In genomic region chr11:57514538-57515331, GRCh38 we compare ENCODE assay signal across 8 cellular contexts. TPM values are rescaled to one million over a fixed set of nuclear protein-coding genes. Genes with fewer than 3 reads are reported as not detected.
DNase-seq lines count a peak whose midpoint lies in the region; ATAC-seq and TF ChIP-seq lines count a peak whose summit lies in the region.

No MANE protein-coding gene starts in this region.

- POLR2A ChIA-PET in RWPE1 (lab: Yijun Ruan, JAX; ENCODE audit: low non-redundant PET) = no interaction called here
- POLR2A ChIA-PET in activated naive CD8-positive, alpha-beta T cell treated with anti-CD3 and anti-CD28 coated beads, Interleukin-2, amount 10 ng/mL, durations not matched to agents 7 days and 5 days (lab: Charles Lee) = interaction anchor here (0.7 to 5.0 kb wide), 14 partner anchors 12 to 227 kb away, joined by 3 to 36 read pairs (median 4); partner anchors contain the start of genes MED19, SELENOH, SSRP1 and TMX2

- no peaks in the 10 kb centered on the region for H3K27me3 Mint-ChIP-seq in activated naive CD8-positive, alpha-beta T cell treated with anti-CD3 and anti-CD28 coated beads, Interleukin-2, amount 10 ng/mL, durations not matched to agents 7 days and 5 days

- no peaks in the 10 kb centered on the region for H3K9me3 ChIP-seq in right cardiac atrium (ENCODE audit: control insufficient read depth, low read length)

- CTCF ChIA-PET in RWPE1 (lab: Yijun Ruan, JAX) = interaction anchor here (0.6 to 4.5 kb wide), 5 partner anchors 12 to 1053 kb away, joined by 3 to 28 read pairs (median 15); no protein-coding TSS in a partner anchor

- peaks cover 2% of the 10 kb centered on the region for H3K36me3 Mint-ChIP-seq in activated naive CD8-positive, alpha-beta T cell treated with anti-CD3 and anti-CD28 coated beads, Interleukin-2, amount 10 ng/mL, durations not matched to agents 7 days and 5 days

- peak overlapping the region; percentile 63 for H3K27ac ChIP-seq in RWPE1
- peak overlapping the region; percentile 22 for H3K27ac ChIP-seq in right cardiac atrium (ENCODE audit: low read length)

- H3K4me3 Mint-ChIP-seq in activated naive CD8-positive, alpha-beta T cell treated with anti-CD3 and anti-CD28 coated beads, Interleukin-2, amount 10 ng/mL, durations not matched to agents 7 days and 5 days = peak overlapping the region; percentile 99

- peak overlapping the region; percentile 98 for H3K27ac Mint-ChIP-seq in activated naive CD8-positive, alpha-beta T cell treated with anti-CD3 and anti-CD28 coated beads, Interleukin-2, amount 10 ng/mL, durations not matched to agents 7 days and 5 days

- peak; percentile 57 for DNase-seq in AG08395 (ENCODE audit: low spot score)
- peak; percentile 21 for DNase-seq in RWPE1 (ENCODE audit: low spot score)
- peak; percentile 75 for DNase-seq in activated naive CD8-positive, alpha-beta T cell treated with anti-CD3 and anti-CD28 coated beads, Interleukin-2, amount 10 ng/mL, durations not matched to agents 7 days and 5 days
- peak; percentile 61 to 89 (median 88) for DNase-seq in right cardiac atrium
- DNase-seq in skeletal muscle cell (ENCODE audit: low read depth) = no peak
- no peak for DNase-seq in middle frontal gyrus (ENCODE audit: extremely low spot score, low spot score)

- peak; percentile 39 for ATAC-seq in GM19023 (IDR thresholded peaks at IDR 0.05; ENCODE audit: unreplicated experiment)
- ATAC-seq in HG03354 (IDR thresholded peaks at IDR 0.05; ENCODE audit: poor library complexity, severe bottlenecking, unreplicated experiment) = peak; percentile 54
- ATAC-seq in activated naive CD8-positive, alpha-beta T cell treated with anti-CD3 and anti-CD28 coated beads, Interleukin-2, amount 10 ng/mL, durations not matched to agents 7 days and 5 days (ENCODE audit: low read depth) = peak; percentile 71
- peak; percentile 77 to 81 for ATAC-seq in right cardiac atrium

- H3K9me3 Mint-ChIP-seq in activated naive CD8-positive, alpha-beta T cell treated with anti-CD3 and anti-CD28 coated beads, Interleukin-2, amount 10 ng/mL, durations not matched to agents 7 days and 5 days = no peaks in the 10 kb centered on the region

- H3K4me1 ChIP-seq in right cardiac atrium (ENCODE audit: control insufficient read depth, insufficient read depth, low read length) = no peaks in the 10 kb centered on the region

- H3K4me3 ChIP-seq in right cardiac atrium (ENCODE audit: low read length) (peak overlapping the region; percentile 80), skeletal muscle cell (ENCODE audit: low read depth, low read length) (peak overlapping the region; percentile 90)

- under 1% methylated on average over 57 of the region's 57 CpGs for WGBS in right cardiac atrium

- no peaks in the 10 kb centered on the region for H3K27me3 ChIP-seq in right cardiac atrium (ENCODE audit: control insufficient read depth, insufficient read depth)

- intact Hi-C loops in right cardiac atrium (cut with DNase I) = no loop called here

- no peak for TF ChIP-seq CTCF in RWPE1 (conservative IDR thresholded peaks at IDR 0.05; ENCODE audit: low read depth)

- peaks cover 34% of the 10 kb centered on the region for H3K4me1 Mint-ChIP-seq in activated naive CD8-positive, alpha-beta T cell treated with anti-CD3 and anti-CD28 coated beads, Interleukin-2, amount 10 ng/mL, durations not matched to agents 7 days and 5 days

RNA-seq across cellular contexts. Expression of gene SLC43A1, which starts 0.8 kb away (rescaled TPM):
- 10 to 100 TPM; 28.2 to 28.8 TPM for total RNA-seq in activated naive CD8-positive, alpha-beta T cell treated with anti-CD3 and anti-CD28 coated beads, Interleukin-2, amount 10 ng/mL, durations not matched to agents 7 days and 5 days
- total RNA-seq in right cardiac atrium = 1 to 10 TPM; 3.4 to 10.0 (median 8.8) TPM
- 8.4 TPM for polyA plus RNA-seq in right cardiac atrium

RNA-seq across cellular contexts. Expression of gene TIMM10, which starts 15.8 kb away (rescaled TPM):
- total RNA-seq in activated naive CD8-positive, alpha-beta T cell treated with anti-CD3 and anti-CD28 coated beads, Interleukin-2, amount 10 ng/mL, durations not matched to agents 7 days and 5 days = 10 to 100 TPM; 44.0 to 48.1 TPM
- total RNA-seq in right cardiac atrium = 10 to 100 TPM; 40.6 to 68.8 (median 50.2) TPM
- polyA plus RNA-seq in right cardiac atrium = 59.2 TPM

RNA-seq across cellular contexts. Expression of gene SMTNL1, which starts 22.7 kb away (rescaled TPM):
- not detected for total RNA-seq in activated naive CD8-positive, alpha-beta T cell treated with anti-CD3 and anti-CD28 coated beads, Interleukin-2, amount 10 ng/mL, durations not matched to agents 7 days and 5 days
- total RNA-seq in right cardiac atrium = not detected
- polyA plus RNA-seq in right cardiac atrium = not detected

RNA-seq across cellular contexts. Expression of gene UBE2L6, which starts 52.7 kb away (rescaled TPM):
- 100 to 1,000 TPM; 220 to 221 TPM for total RNA-seq in activated naive CD8-positive, alpha-beta T cell treated with anti-CD3 and anti-CD28 coated beads, Interleukin-2, amount 10 ng/mL, durations not matched to agents 7 days and 5 days
- 10 to 100 TPM; 22.6 to 28.8 (median 24.6) TPM for total RNA-seq in right cardiac atrium
- polyA plus RNA-seq in right cardiac atrium = 19.8 TPM

RNA-seq across cellular contexts. Expression of gene RTN4RL2, which starts 54.4 kb away (rescaled TPM):
- total RNA-seq in activated naive CD8-positive, alpha-beta T cell treated with anti-CD3 and anti-CD28 coated beads, Interleukin-2, amount 10 ng/mL, durations not matched to agents 7 days and 5 days = 1 to 10 TPM in 1 of 2 experiments, under 1 TPM in 1; 0.96 to 1.6 TPM
- 1 to 10 TPM in 1 of 4 donors, under 1 TPM in 3; 0.65 to 1.4 (median 0.79) TPM for total RNA-seq in right cardiac atrium
- 0.97 TPM for polyA plus RNA-seq in right cardiac atrium

Comparison
In these comparisons a context has a peak if more than half of its experiments do, and no peak if none do; other contexts are left out.
1. DNase-seq: peak in AG08395 (single experiment), RWPE1 (single experiment), activated naive CD8-positive, alpha-beta T cell treated with anti-CD3 and anti-CD28 coated beads, Interleukin-2, amount 10 ng/mL, durations not matched to agents 7 days and 5 days (single experiment) and right cardiac atrium (3 of 3); none in skeletal muscle cell (single experiment) and middle frontal gyrus (single experiment).
2. Peak in every context shown above with its lines, with median percentiles within 50 percentile points of each other: ATAC-seq.